In genomic region chrX:48466696-48467095, GRCh38 we compare ENCODE assay signal across 8 cellular contexts. TPM values are rescaled to one million over a fixed set of nuclear protein-coding genes. Genes with fewer than 3 reads are reported as not detected.
DNase-seq lines count a peak whose midpoint lies in the region; ATAC-seq, FAIRE-seq and TF ChIP-seq lines count a peak whose summit lies in the region.

No MANE protein-coding gene starts in this region.

- H2AFZ ChIP-seq in OCI-LY7 (ENCODE audit: low read length), result no peak overlapping the region

- in situ Hi-C loops in brain microvascular endothelial cell (cut with HindIII; ENCODE audit: low pct_ligation_motif_present, low sequenced_read_pairs), result no loop called here

- H3K9me3 ChIP-seq in OCI-LY7 (ENCODE audit: low read length), result no peaks in the 10 kb centered on the region

- ATAC-seq in GM18907 (IDR thresholded peaks at IDR 0.05; ENCODE audit: unreplicated experiment), result no peak
- ATAC-seq in HG03159 (IDR thresholded peaks at IDR 0.05; ENCODE audit: unreplicated experiment), result no peak

- H3K36me3 ChIP-seq in OCI-LY7 (ENCODE audit: insufficient read depth, low read length), result peaks cover 44% of the 10 kb centered on the region
- H3K36me3 ChIP-seq in brain microvascular endothelial cell (replicated peaks), result no peaks in the 10 kb centered on the region

- peak; percentile 23 for TF ChIP-seq CTCF in D721Med (IDR thresholded peaks at IDR 0.05; ENCODE audit: insufficient read depth, missing control alignments)
- peak; percentile 55 for TF ChIP-seq CTCF in OCI-LY7 (conservative IDR thresholded peaks at IDR 0.05; ENCODE audit: low read length)
- peak; percentile 51 for TF ChIP-seq CTCF in brain microvascular endothelial cell (IDR thresholded peaks at IDR 0.05; ENCODE audit: low read depth, low read length, missing control alignments)

- H3K9me2 ChIP-seq in OCI-LY7 (ENCODE audit: insufficient read depth, low read length), result no peaks in the 10 kb centered on the region

- POLR2A ChIA-PET in OCI-LY7 (lab: Charles Lee), result no interaction called here

- FAIRE-seq in D721Med (lab: Jason Lieb, UNC), result no peak

- CTCF ChIA-PET in OCI-LY7 (lab: Charles Lee; ENCODE audit: unreplicated experiment), result no interaction called here

- H3K27ac ChIP-seq in OCI-LY7 (ENCODE audit: low read depth, low read length, poor library complexity, severe bottlenecking), result no peak overlapping the region
- H3K27ac ChIP-seq in brain microvascular endothelial cell, result no peak overlapping the region

- peaks cover 15% of the 10 kb centered on the region for H3K79me2 ChIP-seq in OCI-LY7 (ENCODE audit: insufficient read depth, low read depth, low read length)

- H3K4me1 ChIP-seq in OCI-LY7 (ENCODE audit: insufficient read depth, low read length, poor library complexity, severe bottlenecking), result peaks cover 16% of the 10 kb centered on the region

- H3K4me2 ChIP-seq in OCI-LY7 (ENCODE audit: low read length), result no peak overlapping the region

- intact Hi-C loops in OCI-LY7 (cut with micrococcal nuclease; ENCODE audit: unreplicated experiment), result loop anchor here (5.0 kb wide), 1 partner anchor 71 kb away; the partner anchor contains the start of gene TBC1D25

- DNase-seq in D721Med (ENCODE audit: insufficient read length, low spot score), result no peak
- DNase-seq in OCI-LY7 (ENCODE audit: low spot score), result no peak
- no peak for DNase-seq in brain microvascular endothelial cell
- DNase-seq in skeletal muscle cell (ENCODE audit: low read depth), result no peak
- no peak for DNase-seq in mucosa of gallbladder (ENCODE audit: low spot score)
- DNase-seq in NCI-H2081 treated with DMSO at 0.1 percent for 48 hours (lab: John Stamatoyannopoulos, UW), result no peak

- BruUV-seq in OCI-LY7 (replicated peaks; lab: Mats Ljungman, UMichigan), result no TSS peak

- no peak overlapping the region for H3K4me3 ChIP-seq in OCI-LY7 (ENCODE audit: low read depth, low read length, poor library complexity, severe bottlenecking)
- H3K4me3 ChIP-seq in brain microvascular endothelial cell (ENCODE audit: low read depth, low read length), result no peak overlapping the region
- H3K4me3 ChIP-seq in skeletal muscle cell (ENCODE audit: low read depth, low read length), result peak overlapping the region; percentile 47

- H3K27me3 ChIP-seq in brain microvascular endothelial cell (replicated peaks), result no peaks in the 10 kb centered on the region

- no peaks in the 10 kb centered on the region for H4K20me1 ChIP-seq in OCI-LY7 (ENCODE audit: insufficient read depth, low read length)

RNA-seq across cellular contexts. Expression of gene SLC38A5, which starts 3.4 kb away (rescaled TPM):
- total RNA-seq in OCI-LY7 (2014; rRNA removed; shearing (Covaris generic)), result 38.6 and 42.2 TPM in 2 replicates
- total RNA-seq in OCI-LY7 (2022) (39.9 and 45.6 TPM in 2 replicates), mucosa of gallbladder (3.8 TPM)

RNA-seq across cellular contexts. Expression of gene FTSJ1, which starts 9.3 kb away (rescaled TPM):
- total RNA-seq in OCI-LY7 (2014; rRNA removed; shearing (Covaris generic)), result 55.7 and 66.1 TPM in 2 replicates
- total RNA-seq in OCI-LY7 (2022) (51.8 and 54.7 TPM in 2 replicates), mucosa of gallbladder (24.6 TPM)

RNA-seq across cellular contexts. Expression of gene PORCN, which starts 42.1 kb away (rescaled TPM):
- 4.2 and 8.4 TPM in 2 replicates for total RNA-seq in OCI-LY7 (2014; rRNA removed; shearing (Covaris generic))
- 9.9 and 11.3 TPM in 2 replicates for total RNA-seq in OCI-LY7 (2022)
- 11.8 TPM for total RNA-seq in mucosa of gallbladder

RNA-seq across cellular contexts. Expression of gene EBP, which starts 54.9 kb away (rescaled TPM):
- total RNA-seq in OCI-LY7 (2014; rRNA removed; shearing (Covaris generic)), result 94.4 and 101 TPM in 2 replicates
- total RNA-seq in OCI-LY7 (2022), result 110 and 126 TPM in 2 replicates
- 127 TPM for total RNA-seq in mucosa of gallbladder

RNA-seq across cellular contexts. Expression of gene SSX4B, which starts 54.9 kb away (rescaled TPM):
- total RNA-seq in OCI-LY7 (2014; rRNA removed; shearing (Covaris generic)), result not detected in 2 replicates
- not detected in 2 replicates for total RNA-seq in OCI-LY7 (2022)
- not detected for total RNA-seq in mucosa of gallbladder
